2 cellular contexts compared by ENCODE assay signal in the genomic region with DNA sequence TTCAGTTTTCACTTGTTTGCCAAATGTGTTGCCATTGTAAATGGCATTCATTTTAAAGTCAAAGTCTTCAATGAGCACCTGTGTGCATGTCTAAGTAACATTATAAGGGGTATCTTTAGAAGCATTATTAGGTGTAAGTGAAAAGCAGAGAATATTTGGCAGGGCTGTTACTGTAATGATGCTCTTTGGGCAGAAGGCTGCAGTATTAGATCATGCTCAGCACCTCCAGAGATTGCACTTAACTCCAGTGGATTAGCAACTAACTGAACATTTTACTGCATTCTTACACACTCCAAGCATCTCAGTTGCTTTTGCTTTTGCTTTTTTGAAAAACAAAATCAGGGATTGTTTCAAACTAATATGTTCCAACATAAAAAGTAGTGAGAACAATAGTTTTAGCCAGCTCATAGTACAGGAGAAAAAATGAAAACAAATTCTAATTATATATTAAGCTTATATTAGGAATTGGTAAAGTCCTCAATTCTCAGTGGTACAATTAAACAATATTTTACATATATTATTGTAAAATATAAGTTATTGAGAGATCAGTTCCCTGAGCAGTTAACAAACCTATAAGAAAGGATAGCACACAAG.
TF ChIP-seq lines count a peak whose summit lies in the region.

No MANE protein-coding gene starts in this region.

TF ChIP-seq in SK-N-SH, 30 proteins besides CTCF, POLR2A, EP300 and RAD21 (continued from another document):
- TF ChIP-seq FOXJ3 (CRISPR knock-in tag; IDR thresholded peaks at IDR 0.05) (no peak), RXRA (IDR thresholded peaks at IDR 0.05; ENCODE audit: borderline replicate concordance, low read depth) (no peak)
- TF ChIP-seq, protein P1, sequence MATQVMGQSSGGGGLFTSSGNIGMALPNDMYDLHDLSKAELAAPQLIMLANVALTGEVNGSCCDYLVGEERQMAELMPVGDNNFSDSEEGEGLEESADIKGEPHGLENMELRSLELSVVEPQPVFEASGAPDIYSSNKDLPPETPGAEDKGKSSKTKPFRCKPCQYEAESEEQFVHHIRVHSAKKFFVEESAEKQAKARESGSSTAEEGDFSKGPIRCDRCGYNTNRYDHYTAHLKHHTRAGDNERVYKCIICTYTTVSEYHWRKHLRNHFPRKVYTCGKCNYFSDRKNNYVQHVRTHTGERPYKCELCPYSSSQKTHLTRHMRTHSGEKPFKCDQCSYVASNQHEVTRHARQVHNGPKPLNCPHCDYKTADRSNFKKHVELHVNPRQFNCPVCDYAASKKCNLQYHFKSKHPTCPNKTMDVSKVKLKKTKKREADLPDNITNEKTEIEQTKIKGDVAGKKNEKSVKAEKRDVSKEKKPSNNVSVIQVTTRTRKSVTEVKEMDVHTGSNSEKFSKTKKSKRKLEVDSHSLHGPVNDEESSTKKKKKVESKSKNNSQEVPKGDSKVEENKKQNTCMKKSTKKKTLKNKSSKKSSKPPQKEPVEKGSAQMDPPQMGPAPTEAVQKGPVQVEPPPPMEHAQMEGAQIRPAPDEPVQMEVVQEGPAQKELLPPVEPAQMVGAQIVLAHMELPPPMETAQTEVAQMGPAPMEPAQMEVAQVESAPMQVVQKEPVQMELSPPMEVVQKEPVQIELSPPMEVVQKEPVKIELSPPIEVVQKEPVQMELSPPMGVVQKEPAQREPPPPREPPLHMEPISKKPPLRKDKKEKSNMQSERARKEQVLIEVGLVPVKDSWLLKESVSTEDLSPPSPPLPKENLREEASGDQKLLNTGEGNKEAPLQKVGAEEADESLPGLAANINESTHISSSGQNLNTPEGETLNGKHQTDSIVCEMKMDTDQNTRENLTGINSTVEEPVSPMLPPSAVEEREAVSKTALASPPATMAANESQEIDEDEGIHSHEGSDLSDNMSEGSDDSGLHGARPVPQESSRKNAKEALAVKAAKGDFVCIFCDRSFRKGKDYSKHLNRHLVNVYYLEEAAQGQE (IDR thresholded peaks at IDR 0.05; ENCODE audit: low read depth, low read length): no peak

TF ChIP-seq in K562, 482 proteins besides CTCF, POLR2A, EP300 and RAD21 (continued from another document):
- no peak for TF ChIP-seq ELK1 (CRISPR knock-in tag; IDR thresholded peaks at IDR 0.05)
- no peak for TF ChIP-seq FOXK2 (conservative IDR thresholded peaks at IDR 0.05 in 1 of 2, IDR thresholded peaks at IDR 0.05 in 1 of 2; ENCODE audit: low read depth in 2 of 2)
- TF ChIP-seq E2F6 (IDR thresholded peaks at IDR 0.05; ENCODE audit: borderline replicate concordance in 1 of 2, extremely low read depth in 1 of 2, insufficient read depth in 1 of 2, insufficient read length in 1 of 2, low read depth in 1 of 2, low read length in 1 of 2, poor library complexity in 1 of 2, severe bottlenecking in 1 of 2): no peak
- no peak for TF ChIP-seq MEIS2 (IDR thresholded peaks at IDR 0.05; ENCODE audit: partially characterized antibody)
- no peak for TF ChIP-seq ATF4 (CRISPR knock-in tag; IDR thresholded peaks at IDR 0.05)
- TF ChIP-seq ZNF75A (CRISPR knock-in tag; IDR thresholded peaks at IDR 0.05): no peak
- TF ChIP-seq MCM2 (IDR thresholded peaks at IDR 0.05; ENCODE audit: low read depth): no peak
- no peak for TF ChIP-seq CHAMP1 (IDR thresholded peaks at IDR 0.05)
